1 cellular context compared by ENCODE assay signal in the genomic region with DNA sequence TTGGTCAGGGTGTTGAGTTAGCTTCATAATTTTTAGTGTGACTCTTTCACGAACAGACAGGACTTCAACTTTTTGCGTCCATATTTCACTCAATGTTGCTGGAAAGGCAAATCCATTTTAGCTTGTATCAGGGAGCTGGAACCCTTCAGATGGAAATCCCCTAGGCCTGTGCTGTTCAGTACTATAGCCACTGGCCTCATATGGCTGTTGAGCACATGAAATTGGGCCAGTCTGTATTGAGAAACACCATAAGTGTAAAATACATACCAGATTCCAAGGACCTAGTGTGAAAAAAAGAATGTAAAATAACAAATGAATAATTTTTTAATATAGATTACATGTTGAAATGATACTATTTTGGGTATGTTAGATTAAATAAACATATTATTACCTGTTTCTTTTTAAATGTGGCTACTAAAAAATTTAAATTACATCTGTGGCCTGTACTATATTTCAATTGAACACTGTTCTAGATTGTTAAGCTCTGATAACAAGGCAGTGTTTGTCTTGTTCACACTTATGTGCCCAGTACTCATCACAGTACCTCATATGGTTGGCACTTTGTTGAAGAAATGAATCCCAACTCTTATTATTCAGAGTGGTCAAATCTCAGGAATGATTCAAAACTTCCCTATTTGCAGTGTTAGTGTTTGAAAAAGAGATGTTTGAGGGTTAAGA.
TF ChIP-seq lines count a peak whose summit lies in the region.

No MANE protein-coding gene starts in this region.

TF ChIP-seq in IMR-90, 13 proteins besides CTCF, POLR2A, EP300 and RAD21:
- no peak for TF ChIP-seq MXI1 (IDR thresholded peaks at IDR 0.05; ENCODE audit: borderline replicate concordance, low read depth, low read length)
- TF ChIP-seq RFX5 (IDR thresholded peaks at IDR 0.05; ENCODE audit: low read depth, low read length): no peak
- TF ChIP-seq, protein P1, sequence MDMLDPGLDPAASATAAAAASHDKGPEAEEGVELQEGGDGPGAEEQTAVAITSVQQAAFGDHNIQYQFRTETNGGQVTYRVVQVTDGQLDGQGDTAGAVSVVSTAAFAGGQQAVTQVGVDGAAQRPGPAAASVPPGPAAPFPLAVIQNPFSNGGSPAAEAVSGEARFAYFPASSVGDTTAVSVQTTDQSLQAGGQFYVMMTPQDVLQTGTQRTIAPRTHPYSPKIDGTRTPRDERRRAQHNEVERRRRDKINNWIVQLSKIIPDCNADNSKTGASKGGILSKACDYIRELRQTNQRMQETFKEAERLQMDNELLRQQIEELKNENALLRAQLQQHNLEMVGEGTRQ (IDR thresholded peaks at IDR 0.05; ENCODE audit: low read depth, low read length): no peak
- no peak for TF ChIP-seq RCOR1 (IDR thresholded peaks at IDR 0.05; ENCODE audit: insufficient replicate concordance, low read length)
- TF ChIP-seq, protein P2, sequence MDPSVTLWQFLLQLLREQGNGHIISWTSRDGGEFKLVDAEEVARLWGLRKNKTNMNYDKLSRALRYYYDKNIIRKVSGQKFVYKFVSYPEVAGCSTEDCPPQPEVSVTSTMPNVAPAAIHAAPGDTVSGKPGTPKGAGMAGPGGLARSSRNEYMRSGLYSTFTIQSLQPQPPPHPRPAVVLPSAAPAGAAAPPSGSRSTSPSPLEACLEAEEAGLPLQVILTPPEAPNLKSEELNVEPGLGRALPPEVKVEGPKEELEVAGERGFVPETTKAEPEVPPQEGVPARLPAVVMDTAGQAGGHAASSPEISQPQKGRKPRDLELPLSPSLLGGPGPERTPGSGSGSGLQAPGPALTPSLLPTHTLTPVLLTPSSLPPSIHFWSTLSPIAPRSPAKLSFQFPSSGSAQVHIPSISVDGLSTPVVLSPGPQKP (IDR thresholded peaks at IDR 0.05; ENCODE audit: borderline replicate concordance, low read depth, low read length): no peak
- TF ChIP-seq CHD1 (IDR thresholded peaks at IDR 0.05; ENCODE audit: low read depth, low read length): no peak
- TF ChIP-seq MAZ (IDR thresholded peaks at IDR 0.05; ENCODE audit: borderline replicate concordance, low read depth, low read length): no peak
- no peak for TF ChIP-seq CEBPB (IDR thresholded peaks at IDR 0.05; ENCODE audit: low read depth, low read length)
- no peak for TF ChIP-seq NFE2L2 (IDR thresholded peaks at IDR 0.05; ENCODE audit: low read depth, low read length)
- no peak for TF ChIP-seq SMC3 (IDR thresholded peaks at IDR 0.05; ENCODE audit: low read depth, low read length)
- TF ChIP-seq FOS (IDR thresholded peaks at IDR 0.05; ENCODE audit: low read depth, low read length): no peak
- TF ChIP-seq BHLHE40 (IDR thresholded peaks at IDR 0.05; ENCODE audit: low read depth, low read length): no peak
- no peak for TF ChIP-seq MAFK (IDR thresholded peaks at IDR 0.05; ENCODE audit: low read depth, low read length)
TF ChIP-seq in IMR-90: peak in this region for 0.
